ENCODE assay signal across 26 cellular contexts in genomic region chr6:146864885-146865284, GRCh38.
DNase-seq lines count a peak whose midpoint lies in the region; ATAC-seq, FAIRE-seq and TF ChIP-seq lines count a peak whose summit lies in the region.
"Had no signal": no experiment of that assay in that cellular context is flagged by ENCODE, and none has a peak within 500 bp of the region (broad histone marks: within the 10 kb centered on the region; RNA-seq: fewer than 3 reads in every experiment).

No MANE protein-coding gene starts in this region.

- H2AFZ ChIP-seq in K562 (ENCODE audit: low read depth, low read length) (no peak overlapping the region), parathyroid adenoma (peak overlapping the region; percentile 53), smooth muscle cell (ENCODE audit: low read depth) (peak overlapping the region; percentile 1)

- TF ChIP-seq RAD21 in K562 (CRISPR knock-in tag; conservative IDR thresholded peaks at IDR 0.05 in 1 of 2, IDR thresholded peaks at IDR 0.05 in 1 of 2): 0 out of 4 replicates have a peak, but pooled peaks of 1 of the 2 experiments have one; percentile 4

- H3K9me1 ChIP-seq in K562 (ENCODE audit: control insufficient read depth, insufficient read depth, low read length): no peaks in the 10 kb centered on the region

- peak; percentile 9 for ATAC-seq in K562
- ATAC-seq: GM12878 had no signal

- POLR2A ChIA-PET in K562 (lab: Yijun Ruan, JAX): interaction anchor here (0.9 to 2.5 kb wide), 8 partner anchors 9 to 338 kb away, joined by 3 to 13 read pairs (median 3); no protein-coding TSS in a partner anchor

- H4K20me1 ChIP-seq in K562 (replicated peaks; ENCODE audit: control insufficient read depth, insufficient read depth, low read length) (no peaks in the 10 kb centered on the region), smooth muscle cell (ENCODE audit: low read depth) (no peaks in the 10 kb centered on the region)
- H4K20me1 ChIP-seq: BLaER1 had no signal

- 55% methylated on average over 2 of the region's 2 CpGs for WGBS in K562 (ENCODE audit: insufficient coverage, low coverage, missing lambda C conversion rate)
- WGBS in smooth muscle cell (ENCODE audit: low lambda C conversion rate): 90% methylated on average over 2 of the region's 2 CpGs

- in situ Hi-C loops in K562 (cut with MboI): no loop called here

- TF ChIP-seq EP300 in K562 (IDR thresholded peaks at IDR 0.05; ENCODE audit: low read length): no peak

- H3K9me3 ChIP-seq in K562 (replicated peaks; ENCODE audit: control insufficient read depth, insufficient read depth, low read depth, low read length) (no peaks in the 10 kb centered on the region), parathyroid adenoma (ENCODE audit: control insufficient read depth, low read length) (no peaks in the 10 kb centered on the region), smooth muscle cell (replicated peaks; ENCODE audit: low read depth) (no peaks in the 10 kb centered on the region)
- H3K9me3 ChIP-seq: BE2C, BLaER1 had no signal

- CTCF ChIA-PET in K562 (lab: Yijun Ruan, JAX; ENCODE audit: low intra/inter-chr PET ratio): no interaction called here

- TF ChIP-seq POLR2A in K562 (conservative IDR thresholded peaks at IDR 0.05): no peak; the same call in 1 of the 2 replicates

- no peaks in the 10 kb centered on the region for H3K27me3 ChIP-seq in K562 (ENCODE audit: control insufficient read depth in 2 of 2, insufficient read depth in 2 of 2, low read length in 2 of 2)
- no peaks in the 10 kb centered on the region for H3K27me3 ChIP-seq in parathyroid adenoma (ENCODE audit: control insufficient read depth, insufficient read depth, low read length)
- H3K27me3 ChIP-seq in smooth muscle cell (ENCODE audit: low read depth): no peaks in the 10 kb centered on the region
- H3K27me3 ChIP-seq: BE2C, BLaER1 had no signal

- H3K4me2 ChIP-seq in K562 (ENCODE audit: insufficient read depth, low read length): no peak overlapping the region; the same call in 1 of the 2 replicates
- H3K4me2 ChIP-seq in parathyroid adenoma (ENCODE audit: low read length): no peak overlapping the region
- no peak overlapping the region for H3K4me2 ChIP-seq in smooth muscle cell
- H3K4me2 ChIP-seq: BLaER1 had no signal

- peaks cover 0 to 49% of the 10 kb centered on the region in 2 experiments for H3K4me1 ChIP-seq in K562 (replicated peaks in 1 of 2; ENCODE audit: control insufficient read depth in 2 of 2, insufficient read depth in 2 of 2, low read length in 2 of 2)
- peaks cover 72% of the 10 kb centered on the region for H3K4me1 ChIP-seq in parathyroid adenoma
- H3K4me1 ChIP-seq in smooth muscle cell (ENCODE audit: low read depth): no peaks in the 10 kb centered on the region
- H3K4me1 ChIP-seq: BLaER1 had no signal

- no peak overlapping the region; a peak in 1 of 4 replicates for H3K9ac ChIP-seq in K562 (ENCODE audit: insufficient read depth in 1 of 2, low read depth in 2 of 2, low read length in 2 of 2)
- H3K9ac ChIP-seq in parathyroid adenoma: no peak overlapping the region
- H3K9ac ChIP-seq in smooth muscle cell (ENCODE audit: low read depth): no peak overlapping the region
- H3K9ac ChIP-seq: BLaER1 had no signal

- intact Hi-C loops in K562 (cut with micrococcal nuclease): no loop called here

- H3K79me2 ChIP-seq in K562 (ENCODE audit: control insufficient read depth, insufficient read depth, low read length) (peaks cover 3% of the 10 kb centered on the region; the same call in 1 of the 3 replicates), parathyroid adenoma (no peaks in the 10 kb centered on the region), smooth muscle cell (ENCODE audit: low read depth) (no peaks in the 10 kb centered on the region)

- DNase-seq in K562 (ENCODE audit: extremely low read depth in 1 of 4, low spot score in 3 of 4): no peak
- DNase-seq in smooth muscle cell (lab: John Stamatoyannopoulos, UW; ENCODE audit: unreplicated experiment): no peak
- no peak for DNase-seq in urothelium cell line (ENCODE audit: low spot score)
- no peak for DNase-seq in RCC 7860 (ENCODE audit: low spot score)
- DNase-seq in NCI-H82 (lab: John Stamatoyannopoulos, UW): no peak
- no peak for DNase-seq in SW 1271 (lab: John Stamatoyannopoulos, UW)
- DNase-seq: 8988T; ACHN; BE2C; C1 segment of cervical spinal cord; CD4-positive, alpha-beta memory T cell; CD4-positive, CD25-positive, alpha-beta regulatory T cell; CD8-positive, alpha-beta memory T cell; DMS 273 treated with DMSO at 0.1 percent for 48 hours; DMS153; DMS53; DMS79; DND-41; EL; GDM1 had no signal

- H3K36me3 ChIP-seq in K562 (ENCODE audit: control insufficient read depth, insufficient read depth, low read length) (peaks cover 15% of the 10 kb centered on the region), parathyroid adenoma (ENCODE audit: control insufficient read depth, insufficient read depth, low read length) (no peaks in the 10 kb centered on the region), smooth muscle cell (ENCODE audit: low read depth) (no peaks in the 10 kb centered on the region)
- H3K36me3 ChIP-seq: BE2C, BLaER1 had no signal

- FAIRE-seq in K562 (lab: Jason Lieb, UNC) (no peak), urothelium cell line (lab: Jason Lieb, UNC) (no peak), RCC 7860 (lab: Jason Lieb, UNC) (no peak)
- FAIRE-seq: A204.1, GM12878, GM12892, GM18507 had no signal

- no TSS peak for BruUV-seq in K562 (replicated peaks; lab: Mats Ljungman, UMichigan)

- H3F3A ChIP-seq in smooth muscle cell (ENCODE audit: low read depth): no peaks in the 10 kb centered on the region

- H3K27ac ChIP-seq in K562 (ENCODE audit: extremely low read depth, low read depth, low read length) (no peak overlapping the region; the same call in 2 of the 3 replicates), parathyroid adenoma (peak overlapping the region; percentile 98), smooth muscle cell (ENCODE audit: low read depth) (no peak overlapping the region)
- H3K27ac ChIP-seq: BLaER1 had no signal

- no peak overlapping the region for H3K4me3 ChIP-seq in K562
- no peak overlapping the region for H3K4me3 ChIP-seq in parathyroid adenoma (ENCODE audit: low read depth, low read length)
- H3K4me3 ChIP-seq in smooth muscle cell: no peak overlapping the region
- H3K4me3 ChIP-seq: BLaER1, GM12878 had no signal

- TF ChIP-seq CTCF in K562 (IDR thresholded peaks at IDR 0.05 in 2 of 3, conservative IDR thresholded peaks at IDR 0.05 in 1 of 3; ENCODE audit: insufficient read depth in 2 of 3, low read depth in 1 of 3, low read length in 3 of 3): no peak
- TF ChIP-seq CTCF in parathyroid adenoma (IDR thresholded peaks at IDR 0.05): no peak
- TF ChIP-seq CTCF in smooth muscle cell (IDR thresholded peaks at IDR 0.05; ENCODE audit: borderline replicate concordance, insufficient read depth, poor library complexity, severe bottlenecking): no peak

TF ChIP-seq in K562, 482 proteins besides CTCF, POLR2A, EP300 and RAD21 (continues in another document):
- TF ChIP-seq REST (CRISPR knock-in tag; IDR thresholded peaks at IDR 0.05; ENCODE audit: low read depth): 0 out of 2 replicates have a peak, but pooled peaks have one; percentile 63
- TF ChIP-seq ZNF699 (CRISPR knock-in tag; IDR thresholded peaks at IDR 0.05; ENCODE audit: insufficient replicate concordance): no peak
- no peak for TF ChIP-seq BRCA1 (IDR thresholded peaks at IDR 0.05)
- no peak for TF ChIP-seq BRCA1 (CRISPR knock-in tag; IDR thresholded peaks at IDR 0.05)
- no peak for TF ChIP-seq MTF1 (CRISPR knock-in tag; IDR thresholded peaks at IDR 0.05; ENCODE audit: borderline replicate concordance)
